In the genomic region with DNA sequence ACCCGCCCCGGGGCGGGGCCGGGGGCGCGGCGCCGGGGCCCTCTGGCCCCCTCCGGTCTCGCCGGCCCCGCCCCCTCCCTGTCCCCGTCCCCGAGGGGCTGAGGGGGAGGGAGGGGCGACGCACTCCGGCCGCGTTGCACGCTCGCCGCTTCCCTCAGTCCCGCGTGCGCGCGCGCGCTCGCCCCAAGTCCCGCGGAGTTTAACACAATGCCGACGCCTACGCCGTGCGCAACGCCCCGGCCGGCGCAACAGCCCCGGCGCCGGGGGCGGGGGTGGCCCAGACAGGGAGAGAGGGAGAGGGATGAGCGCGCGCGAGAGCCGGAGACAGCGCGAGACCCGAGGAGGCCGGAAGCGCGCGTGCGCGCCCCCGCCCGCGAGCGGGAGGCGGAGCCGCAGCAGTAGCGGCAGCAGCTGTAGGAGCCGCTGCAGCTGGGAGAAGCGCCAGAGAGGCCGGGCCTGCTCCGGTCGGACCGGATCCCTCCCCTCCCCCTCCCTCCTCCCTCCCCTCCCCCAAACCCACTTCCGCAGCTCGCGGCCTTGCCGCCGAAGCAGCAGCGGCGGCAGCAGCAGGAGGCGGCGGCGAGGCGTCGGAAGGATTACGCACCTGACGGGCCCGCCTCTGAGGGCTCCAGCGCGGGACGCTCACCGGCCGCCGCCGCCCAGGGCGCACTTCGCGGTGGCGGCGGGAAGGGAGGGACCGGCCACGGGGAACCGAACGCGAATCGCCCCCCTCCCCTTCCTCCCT, we compare ENCODE assay signal across 8 cellular contexts. TPM values are rescaled to one million over a fixed set of nuclear protein-coding genes. Genes with fewer than 3 reads are reported as not detected.
DNase-seq lines count a peak whose midpoint lies in the region; ATAC-seq and TF ChIP-seq lines count a peak whose summit lies in the region.

No MANE protein-coding gene starts in this region.

- H3K27ac Mint-ChIP-seq in activated naive CD4-positive, alpha-beta T cell treated with anti-CD3 and anti-CD28 coated beads, Interleukin-2, amount 50 U/mL, for 24 hours = peak overlapping the region; percentile 59

- H3K4me1 Mint-ChIP-seq in activated naive CD4-positive, alpha-beta T cell treated with anti-CD3 and anti-CD28 coated beads, Interleukin-2, amount 50 U/mL, for 24 hours = peaks cover 67% of the 10 kb centered on the region

- peak; percentile 99 for DNase-seq in GM04504 (ENCODE audit: low read depth)
- DNase-seq in NB4 (ENCODE audit: low read depth) = peak; percentile 99
- peak; percentile 99 for DNase-seq in SK-N-DZ (ENCODE audit: low spot score)
- DNase-seq in glomerular endothelial cell (ENCODE audit: extremely low read depth, low read depth, low spot score) = peak; percentile 60
- DNase-seq in occipital lobe (lab: John Stamatoyannopoulos, UW) = peak; percentile 97

- ATAC-seq in HG02571 (IDR thresholded peaks at IDR 0.05; ENCODE audit: unreplicated experiment) = peak; percentile 73

- no peak for TF ChIP-seq CTCF in NB4 (IDR thresholded peaks at IDR 0.05; ENCODE audit: low read depth, low read length)

- H3K9me3 Mint-ChIP-seq in activated naive CD4-positive, alpha-beta T cell treated with anti-CD3 and anti-CD28 coated beads, Interleukin-2, amount 50 U/mL, for 24 hours = no peaks in the 10 kb centered on the region

- TF ChIP-seq POLR2A in NB4 (IDR thresholded peaks at IDR 0.05; ENCODE audit: extremely low read depth, insufficient read length) = peak; percentile 35

- peak overlapping the region; percentile 76 for H3K4me3 Mint-ChIP-seq in activated naive CD4-positive, alpha-beta T cell treated with anti-CD3 and anti-CD28 coated beads, Interleukin-2, amount 50 U/mL, for 24 hours

- H3K4me3 ChIP-seq in NB4 (ENCODE audit: low read depth, low read length) = peak overlapping the region; percentile 94

- no peaks in the 10 kb centered on the region for H3K27me3 Mint-ChIP-seq in activated naive CD4-positive, alpha-beta T cell treated with anti-CD3 and anti-CD28 coated beads, Interleukin-2, amount 50 U/mL, for 24 hours

- H3K27ac ChIP-seq in temporal lobe (ENCODE audit: low read depth, low read length) = peak overlapping the region; percentile 98

- no peaks in the 10 kb centered on the region for H3K36me3 Mint-ChIP-seq in activated naive CD4-positive, alpha-beta T cell treated with anti-CD3 and anti-CD28 coated beads, Interleukin-2, amount 50 U/mL, for 24 hours

RNA-seq across cellular contexts. Expression of a gene that starts 0.9 kb away (rescaled TPM):
- 8.7 and 9.6 TPM in 2 replicates for polyA plus RNA-seq in SK-N-DZ (2014; cell fraction: cytosol; rRNA removed)
- 4.3 and 4.9 TPM in 2 replicates for polyA plus RNA-seq in SK-N-DZ (2014; cell fraction: nucleus; rRNA removed)
- total RNA-seq in glomerular endothelial cell = 6.8 and 6.9 TPM in 2 replicates
- 10.3 TPM for total RNA-seq in occipital lobe
- 5.9 TPM for total RNA-seq in temporal lobe

Comparison
In these comparisons a context has a peak if more than half of its experiments do, and no peak if none do; other contexts are left out.
1. Peak in every context shown above with its lines: DNase-seq, ATAC-seq, H3K4me3 ChIP-seq and H3K27ac ChIP-seq.